ENCODE assay signal across 10 cellular contexts in genomic region chr1:212456166-212456528, GRCh38. TPM values are rescaled to one million over a fixed set of nuclear protein-coding genes. Genes with fewer than 3 reads are reported as not detected.
DNase-seq lines count a peak whose midpoint lies in the region; ATAC-seq lines count a peak whose summit lies in the region.
"Had no signal": no experiment of that assay in that cellular context is flagged by ENCODE, and none has a peak within 500 bp of the region (broad histone marks: within the 10 kb centered on the region; RNA-seq: fewer than 3 reads in every experiment).

No MANE protein-coding gene starts in this region.

- no peaks in the 10 kb centered on the region for H3K36me3 ChIP-seq in SK-N-MC (ENCODE audit: insufficient read depth, low read length)
- H3K36me3 ChIP-seq: upper lobe of left lung had no signal

- no peak for DNase-seq in SK-N-MC (ENCODE audit: low read depth, low spot score)
- peak in 29 of 42 donors; percentile 32 to 82 (median 61) for DNase-seq in head of caudate nucleus
- no peak for DNase-seq in skeletal muscle cell (ENCODE audit: low read depth)
- no peak for DNase-seq in GF-D8 (lab: John Stamatoyannopoulos, UW)
- DNase-seq in cerebellar nuclear complex (lab: John Stamatoyannopoulos, UW), result no peak
- DNase-seq in activated CD4-positive, alpha-beta T cell treated with anti-CD3 and anti-CD28 coated beads, Interleukin-2, amount 10 ng/mL, durations not matched to agents 24 days and 14 days, result no peak
- no peak for DNase-seq in NCI-H1930 (lab: John Stamatoyannopoulos, UW)

- peaks cover 12% of the 10 kb centered on the region for H3K4me1 Mint-ChIP-seq in activated CD4-positive, alpha-beta T cell treated with anti-CD3 and anti-CD28 coated beads, Interleukin-2, amount 10 ng/mL, durations not matched to agents 24 days and 14 days

- intact Hi-C loops in head of caudate nucleus (cut with DNase I), result loop anchor here (5.0 to 10.0 kb wide), 3 partner anchors 171 to 771 kb away; partner anchors contain the start of gene PPP2R5A
- intact Hi-C loops in activated CD4-positive, alpha-beta T cell treated with anti-CD3 and anti-CD28 coated beads, Interleukin-2, amount 10 ng/mL, durations not matched to agents 24 days and 14 days (cut with micrococcal nuclease), result loop anchor here (1.0 to 5.0 kb wide), 6 partner anchors 88 to 776 kb away; no protein-coding TSS in a partner anchor

- H3K9me3 ChIP-seq in SK-N-MC (ENCODE audit: low read depth, low read length), result no peaks in the 10 kb centered on the region
- H3K9me3 ChIP-seq: upper lobe of left lung had no signal

- ATAC-seq in GM19035 (IDR thresholded peaks at IDR 0.05; ENCODE audit: unreplicated experiment), result peak; percentile 29

- H3K27ac ChIP-seq in SK-N-MC, result no peak overlapping the region
- H3K27ac ChIP-seq: upper lobe of left lung had no signal

- peak overlapping the region; percentile 19; the same call in 1 of the 2 replicates for H3K4me3 ChIP-seq in SK-N-MC
- peak overlapping the region; percentile 17 for H3K4me3 ChIP-seq in skeletal muscle cell (ENCODE audit: low read depth, low read length)
- H3K4me3 ChIP-seq: upper lobe of left lung had no signal

- no peak overlapping the region for H3K27ac Mint-ChIP-seq in activated CD4-positive, alpha-beta T cell treated with anti-CD3 and anti-CD28 coated beads, Interleukin-2, amount 10 ng/mL, durations not matched to agents 24 days and 14 days

- H3K4me3 Mint-ChIP-seq in activated CD4-positive, alpha-beta T cell treated with anti-CD3 and anti-CD28 coated beads, Interleukin-2, amount 10 ng/mL, durations not matched to agents 24 days and 14 days, result no peak overlapping the region
- H3K4me3 Mint-ChIP-seq: naive B cell had no signal

- H3K9me3 Mint-ChIP-seq in activated CD4-positive, alpha-beta T cell treated with anti-CD3 and anti-CD28 coated beads, Interleukin-2, amount 10 ng/mL, durations not matched to agents 24 days and 14 days, result no peaks in the 10 kb centered on the region
- H3K9me3 Mint-ChIP-seq: naive B cell had no signal

- H3K36me3 Mint-ChIP-seq in activated CD4-positive, alpha-beta T cell treated with anti-CD3 and anti-CD28 coated beads, Interleukin-2, amount 10 ng/mL, durations not matched to agents 24 days and 14 days (ENCODE audit: low read depth), result no peaks in the 10 kb centered on the region
- H3K36me3 Mint-ChIP-seq: naive B cell had no signal

- H3K27me3 Mint-ChIP-seq in activated CD4-positive, alpha-beta T cell treated with anti-CD3 and anti-CD28 coated beads, Interleukin-2, amount 10 ng/mL, durations not matched to agents 24 days and 14 days, result no peaks in the 10 kb centered on the region
- H3K27me3 Mint-ChIP-seq: naive B cell had no signal

- no peak overlapping the region for H3K9ac ChIP-seq in SK-N-MC (ENCODE audit: insufficient read length)

RNA-seq across cellular contexts. Expression of gene NENF, which starts 23.4 kb away (rescaled TPM):
- 35.1 and 36.1 TPM in 2 replicates for total RNA-seq in activated CD4-positive, alpha-beta T cell treated with anti-CD3 and anti-CD28 coated beads, Interleukin-2, amount 10 ng/mL, durations not matched to agents 24 days and 14 days

RNA-seq across cellular contexts. Expression of gene PACC1, which starts 41.5 kb away (rescaled TPM):
- total RNA-seq in activated CD4-positive, alpha-beta T cell treated with anti-CD3 and anti-CD28 coated beads, Interleukin-2, amount 10 ng/mL, durations not matched to agents 24 days and 14 days, result 16.0 and 19.4 TPM in 2 replicates

Comparison
In these comparisons a context has a peak if more than half of its experiments do, and no peak if none do; other contexts are left out.
1. DNase-seq: peak in head of caudate nucleus (29 of 42); none in SK-N-MC (single experiment), skeletal muscle cell (single experiment), GF-D8 (single experiment), cerebellar nuclear complex (0 of 2), activated CD4-positive, alpha-beta T cell treated with anti-CD3 and anti-CD28 coated beads, Interleukin-2, amount 10 ng/mL, durations not matched to agents 24 days and 14 days (single experiment) and NCI-H1930 (0 of 2).